In genomic region chr1:22043175-22043769, GRCh38 we compare ENCODE assay signal across 17 cellular contexts. TPM values are rescaled to one million over a fixed set of nuclear protein-coding genes. Genes with fewer than 3 reads are reported as not detected.
DNase-seq lines count a peak whose midpoint lies in the region; ATAC-seq and TF ChIP-seq lines count a peak whose summit lies in the region.
"Had no signal": no experiment of that assay in that cellular context is flagged by ENCODE, and none has a peak within 500 bp of the region (broad histone marks: within the 10 kb centered on the region; RNA-seq: fewer than 3 reads in every experiment).

No MANE protein-coding gene starts in this region.

- no peak for ATAC-seq in HG03565 (IDR thresholded peaks at IDR 0.05; ENCODE audit: unreplicated experiment)
- ATAC-seq: activated naive CD4-positive, alpha-beta T cell treated with anti-CD3 and anti-CD28 coated beads, Interleukin-2, amount 50 U/mL, for 72 hours had no signal

- TF ChIP-seq POLR2A in prostate gland (IDR thresholded peaks at IDR 0.05) = no peak

- DNase-seq in SIG-M5 treated with dmso at 0.1 percent for 504 hours (lab: John Stamatoyannopoulos, UW; ENCODE audit: unreplicated experiment) (peak; percentile 11), SIG-M5 (lab: John Stamatoyannopoulos, UW) (no peak), prostate gland (ENCODE audit: low spot score) (peak; percentile 82), globus pallidus (ENCODE audit: low spot score) (no peak)
- DNase-seq in stimulated activated naive CD4-positive, alpha-beta T cell (lab: John Stamatoyannopoulos, UW) = no peak
- DNase-seq: activated CD4-positive, CD25-positive, alpha-beta regulatory T cell; dorsolateral prefrontal cortex; GOT3; NCI-H2081 treated with DMSO at 0.1 percent for 48 hours; Right ventricle myocardium superior had no signal

- H3K36me3 Mint-ChIP-seq in IgD-negative memory B cell = no peaks in the 10 kb centered on the region
- no peaks in the 10 kb centered on the region for H3K36me3 Mint-ChIP-seq in dendritic cell treated with granulocyte-macrophage colony-stimulating factor and Interleukin-4, amounts not matched to agents 40 ng/mL and 50 ng/mL, for 4 days (ENCODE audit: low read depth)

- no peaks in the 10 kb centered on the region for H3K9me3 ChIP-seq in prostate gland
- H3K9me3 ChIP-seq: tibial nerve had no signal

- H3K36me3 ChIP-seq in prostate gland = no peaks in the 10 kb centered on the region
- H3K36me3 ChIP-seq: tibial nerve had no signal

- 43% methylated on average over 4 of the region's 4 CpGs for WGBS in prostate gland

- H3K4me1 ChIP-seq in prostate gland (replicated peaks) = no peaks in the 10 kb centered on the region

- H3K4me3 ChIP-seq in prostate gland = no peak overlapping the region
- H3K4me3 ChIP-seq: dorsolateral prefrontal cortex, tibial nerve had no signal

- no peaks in the 10 kb centered on the region for H3K27me3 ChIP-seq in prostate gland (replicated peaks; ENCODE audit: insufficient read depth)
- H3K27me3 ChIP-seq: dorsolateral prefrontal cortex, tibial nerve had no signal

- no peak for TF ChIP-seq CTCF in prostate gland (IDR thresholded peaks at IDR 0.05)

- intact Hi-C loops in dendritic cell treated with granulocyte-macrophage colony-stimulating factor and Interleukin-4, amounts not matched to agents 40 ng/mL and 50 ng/mL, for 4 days (cut with micrococcal nuclease) = no loop called here
- intact Hi-C loops in prostate gland (cut with DNase I) = no loop called here

- peaks cover 34 to 39% (median 37%) of the 10 kb centered on the region in 3 donors for H3K4me1 Mint-ChIP-seq in IgD-negative memory B cell
- H3K4me1 Mint-ChIP-seq in dendritic cell treated with granulocyte-macrophage colony-stimulating factor and Interleukin-4, amounts not matched to agents 40 ng/mL and 50 ng/mL, for 4 days (ENCODE audit: low read depth) = peaks cover 54% of the 10 kb centered on the region

- H3K4me3 Mint-ChIP-seq in IgD-negative memory B cell = peak overlapping the region in 2 of 4 donors; percentile 3 to 67
- no peak overlapping the region for H3K4me3 Mint-ChIP-seq in dendritic cell treated with granulocyte-macrophage colony-stimulating factor and Interleukin-4, amounts not matched to agents 40 ng/mL and 50 ng/mL, for 4 days

- H3K27me3 Mint-ChIP-seq in IgD-negative memory B cell = no peaks in the 10 kb centered on the region
- no peaks in the 10 kb centered on the region for H3K27me3 Mint-ChIP-seq in dendritic cell treated with granulocyte-macrophage colony-stimulating factor and Interleukin-4, amounts not matched to agents 40 ng/mL and 50 ng/mL, for 4 days

- peak overlapping the region in 2 of 3 donors; percentile 41 to 83 for H3K27ac Mint-ChIP-seq in IgD-negative memory B cell
- H3K27ac Mint-ChIP-seq in dendritic cell treated with granulocyte-macrophage colony-stimulating factor and Interleukin-4, amounts not matched to agents 40 ng/mL and 50 ng/mL, for 4 days = peak overlapping the region; percentile 56

- peak overlapping the region; percentile 40 to 57 for H3K27ac ChIP-seq in prostate gland
- H3K27ac ChIP-seq: dorsolateral prefrontal cortex, tibial nerve had no signal

- H3K9me3 Mint-ChIP-seq in IgD-negative memory B cell = peaks cover 0 to 8% (median 6%) of the 10 kb centered on the region in 3 donors
- peaks cover 9% of the 10 kb centered on the region for H3K9me3 Mint-ChIP-seq in dendritic cell treated with granulocyte-macrophage colony-stimulating factor and Interleukin-4, amounts not matched to agents 40 ng/mL and 50 ng/mL, for 4 days

RNA-seq across cellular contexts. Expression of gene CDC42, which starts 9.2 kb away (rescaled TPM):
- 268 TPM for polyA plus RNA-seq in IgD-negative memory B cell
- total RNA-seq in prostate gland = 100 to 1,000 TPM; 164 to 182 TPM

RNA-seq across cellular contexts. Expression of gene CELA3A, which starts 41.8 kb away (rescaled TPM):
- polyA plus RNA-seq in IgD-negative memory B cell = not detected
- total RNA-seq in prostate gland = not detected
- total RNA-seq: activated naive CD4-positive, alpha-beta T cell treated with anti-CD3 and anti-CD28 coated beads, Interleukin-2, amount 50 U/mL, for 72 hours; dorsolateral prefrontal cortex; glomerular endothelial cell; lung microvascular endothelial cell; Right ventricle myocardium superior had no signal

Comparison
In these comparisons a context has a peak if more than half of its experiments do, and no peak if none do; other contexts are left out.
1. DNase-seq: peak in SIG-M5 treated with dmso at 0.1 percent for 504 hours (single experiment) and prostate gland (single experiment); none in SIG-M5 (single experiment), stimulated activated naive CD4-positive, alpha-beta T cell (0 of 6) and globus pallidus (single experiment).